Comparison of ENCODE assay signal across 8 cellular contexts in the genomic region with DNA sequence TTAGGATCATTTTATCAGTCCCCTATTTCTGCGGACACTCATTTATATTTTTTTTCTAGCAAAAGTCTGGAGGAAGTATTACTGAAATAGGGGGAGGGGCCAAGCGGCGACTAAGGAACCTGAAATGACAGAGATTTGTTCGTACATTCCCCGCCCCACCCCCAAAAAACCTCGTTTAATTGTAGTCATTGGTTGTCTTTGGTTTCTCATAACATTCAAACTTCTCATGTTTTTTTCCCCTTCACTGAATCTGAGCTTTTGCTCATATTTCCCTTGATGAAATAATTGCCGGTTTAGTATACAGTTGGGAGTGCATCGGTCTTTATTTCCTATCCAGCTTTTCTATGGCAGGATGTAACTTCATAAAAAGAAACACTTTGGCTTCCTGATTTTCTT. TPM values are rescaled to one million over a fixed set of nuclear protein-coding genes. Genes with fewer than 3 reads are reported as not detected.
A peak's percentile ranks its signal among the peaks of the same experiment; 100 is the strongest.
DNase-seq lines count a peak whose midpoint lies in the region; ATAC-seq, FAIRE-seq and TF ChIP-seq lines count a peak whose summit lies in the region.

No MANE protein-coding gene starts in this region.

- H3K4me2 ChIP-seq in OCI-LY3 (ENCODE audit: low read length), result peak overlapping the region; percentile 96

- POLR2A ChIA-PET in HEK293T (lab: Yijun Ruan, JAX), result interaction anchor here (1.0 to 2.0 kb wide), 2 partner anchors 84 to 91 kb away, joined by 3 to 8 read pairs; no protein-coding TSS in a partner anchor

- no peaks in the 10 kb centered on the region for H4K20me1 ChIP-seq in OCI-LY3 (ENCODE audit: insufficient read depth, low read length)

- no peak for FAIRE-seq in kidney (lab: Jason Lieb, UNC)

- H3K9ac ChIP-seq in OCI-LY3 (ENCODE audit: low read length), result peak overlapping the region; percentile 31; the same call in 1 of the 2 replicates
- H3K9ac ChIP-seq in kidney (ENCODE audit: low read length in 2 of 2), result peak overlapping the region in 1 of 2 donors; percentile 51

- peaks cover 17% of the 10 kb centered on the region for H3K36me3 Mint-ChIP-seq in activated naive CD8-positive, alpha-beta T cell

- no peaks in the 10 kb centered on the region for H3K79me2 ChIP-seq in OCI-LY3 (ENCODE audit: low read length)

- no peaks in the 10 kb centered on the region for H3K27me3 Mint-ChIP-seq in activated naive CD8-positive, alpha-beta T cell

- H3K4me1 ChIP-seq in OCI-LY3 (ENCODE audit: low read length), result peaks cover 8% of the 10 kb centered on the region
- H3K4me1 ChIP-seq in kidney (ENCODE audit: control insufficient read depth in 1 of 2, insufficient read depth in 1 of 2, low read depth in 1 of 2, low read length in 2 of 2), result peaks cover 0 to 5% of the 10 kb centered on the region in 2 donors

- H3K4me3 Mint-ChIP-seq in activated naive CD8-positive, alpha-beta T cell, result peak overlapping the region; percentile 96

- H3K27me3 ChIP-seq in OCI-LY3 (ENCODE audit: low read depth, low read length), result peaks cover 18% of the 10 kb centered on the region

- H3K27ac Mint-ChIP-seq in activated naive CD8-positive, alpha-beta T cell, result peak overlapping the region; percentile 97

- H3K9me3 ChIP-seq in OCI-LY3 (ENCODE audit: insufficient read depth, low read length) (no peaks in the 10 kb centered on the region), kidney (ENCODE audit: control insufficient read depth in 1 of 2, low read length in 2 of 2) (no peaks in the 10 kb centered on the region)

- no peaks in the 10 kb centered on the region for H3K9me3 Mint-ChIP-seq in activated naive CD8-positive, alpha-beta T cell (ENCODE audit: low read depth)

- DNase-seq in GM12865 (ENCODE audit: low read depth) (peak; percentile 52), kidney (no peak), HEK293T (ENCODE audit: extremely low spot score) (no peak), DMS153 treated with DMSO at 0.1 percent for 48 hours (lab: John Stamatoyannopoulos, UW; ENCODE audit: unreplicated experiment) (no peak)
- peak; percentile 47 to 77 (median 55) for DNase-seq in stimulated activated CD4-positive, alpha-beta T cell treated with anti-CD3 and anti-CD28 coated beads, TNF-alpha, amount 100 ng/mL, for 48 hours (ENCODE audit: low read depth in 3 of 3)

- no peak overlapping the region for H3K27ac ChIP-seq in OCI-LY3 (ENCODE audit: low read length)
- H3K27ac ChIP-seq in kidney (ENCODE audit: low read depth in 2 of 2, low read length in 2 of 2), result peak overlapping the region in 1 of 2 donors; percentile 10

- ATAC-seq in HG02870 (IDR thresholded peaks at IDR 0.05; ENCODE audit: unreplicated experiment), result no peak

- H3K36me3 ChIP-seq in OCI-LY3 (replicated peaks; ENCODE audit: low read depth, low read length) (no peaks in the 10 kb centered on the region), kidney (ENCODE audit: control insufficient read depth in 1 of 2, insufficient read depth in 2 of 2, low read length in 2 of 2) (no peaks in the 10 kb centered on the region)

- peak overlapping the region; percentile 76 for H3K4me3 ChIP-seq in GM12865 (ENCODE audit: low read depth, low read length)
- H3K4me3 ChIP-seq in OCI-LY3 (ENCODE audit: low read length), result peak overlapping the region; percentile 90
- H3K4me3 ChIP-seq in kidney (ENCODE audit: low read length in 2 of 2), result peak overlapping the region; percentile 82 to 89

- H2AFZ ChIP-seq in OCI-LY3 (ENCODE audit: low read depth, low read length), result peak overlapping the region; percentile 82

- TF ChIP-seq CTCF in GM12865 (IDR thresholded peaks at IDR 0.05; ENCODE audit: insufficient read depth, low read depth, low read length, missing control alignments) (no peak), OCI-LY3 (IDR thresholded peaks at IDR 0.05; ENCODE audit: low read depth, low read length) (no peak), kidney (IDR thresholded peaks at IDR 0.05; ENCODE audit: borderline replicate concordance, extremely low read depth, insufficient read depth) (no peak)

- H3K4me1 Mint-ChIP-seq in activated naive CD8-positive, alpha-beta T cell (ENCODE audit: low read depth), result peaks cover 36% of the 10 kb centered on the region

- intact Hi-C loops in kidney (cut with DNase I), result no loop called here

- CTCF ChIA-PET in HEK293T (lab: Yijun Ruan, JAX), result interaction anchor here (0.6 to 1.3 kb wide), 7 partner anchors 52 to 614 kb away, joined by 3 to 5 read pairs (median 3); no protein-coding TSS in a partner anchor

TF ChIP-seq in HEK293T, 16 proteins besides CTCF, POLR2A, EP300 and RAD21:
- TF ChIP-seq SUZ12 (IDR thresholded peaks at IDR 0.05) (no peak), CTBP1 (IDR thresholded peaks at IDR 0.05; ENCODE audit: borderline replicate concordance) (no peak), FOXA1 (IDR thresholded peaks at IDR 0.05) (no peak), ELF4 (IDR thresholded peaks at IDR 0.05) (no peak), HDGF (IDR thresholded peaks at IDR 0.05; ENCODE audit: borderline replicate concordance) (no peak), NFRKB (IDR thresholded peaks at IDR 0.05) (no peak), FOXK2 (IDR thresholded peaks at IDR 0.05) (no peak), TARDBP (IDR thresholded peaks at IDR 0.05) (no peak), ARNT (IDR thresholded peaks at IDR 0.05) (no peak), ZNF384 (IDR thresholded peaks at IDR 0.05) (no peak), LEF1 (IDR thresholded peaks at IDR 0.05; ENCODE audit: borderline replicate concordance) (no peak)
- TF ChIP-seq, protein P1, sequence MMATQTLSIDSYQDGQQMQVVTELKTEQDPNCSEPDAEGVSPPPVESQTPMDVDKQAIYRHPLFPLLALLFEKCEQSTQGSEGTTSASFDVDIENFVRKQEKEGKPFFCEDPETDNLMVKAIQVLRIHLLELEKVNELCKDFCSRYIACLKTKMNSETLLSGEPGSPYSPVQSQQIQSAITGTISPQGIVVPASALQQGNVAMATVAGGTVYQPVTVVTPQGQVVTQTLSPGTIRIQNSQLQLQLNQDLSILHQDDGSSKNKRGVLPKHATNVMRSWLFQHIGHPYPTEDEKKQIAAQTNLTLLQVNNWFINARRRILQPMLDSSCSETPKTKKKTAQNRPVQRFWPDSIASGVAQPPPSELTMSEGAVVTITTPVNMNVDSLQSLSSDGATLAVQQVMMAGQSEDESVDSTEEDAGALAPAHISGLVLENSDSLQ (IDR thresholded peaks at IDR 0.05), result no peak

RNA-seq across cellular contexts. Expression of a gene that starts 0.8 kb away (rescaled TPM):
- total RNA-seq in kidney, result 52.4 TPM
- 34.5 TPM for polyA plus RNA-seq in kidney (ENCODE audit: insufficient read depth, low read depth, low replicate concordance)

Comparison
In these comparisons a context has a peak if more than half of its experiments do, and no peak if none do; other contexts are left out.
1. DNase-seq: peak in GM12865 (single experiment) and stimulated activated CD4-positive, alpha-beta T cell treated with anti-CD3 and anti-CD28 coated beads, TNF-alpha, amount 100 ng/mL, for 48 hours (3 of 3); none in kidney (single experiment), HEK293T (single experiment) and DMS153 treated with DMSO at 0.1 percent for 48 hours (single experiment).
2. Peak in every context shown above with its lines, with median percentiles within 50 percentile points of each other: H3K4me3 ChIP-seq.